11 cellular contexts compared by ENCODE assay signal in genomic region chr3:135007622-135008021, GRCh38.
"Had no signal": no experiment of that assay in that cellular context is flagged by ENCODE, and none has a peak within 500 bp of the region (broad histone marks: within the 10 kb centered on the region; RNA-seq: fewer than 3 reads in every experiment).

No MANE protein-coding gene starts in this region.

- DNase-seq: activated CD4-positive, alpha-beta T cell treated with anti-CD3 and anti-CD28 coated beads for 1 hour; activated CD4-positive, alpha-beta T cell treated with anti-CD3 and anti-CD28 coated beads, Interleukin-2, amount 50 U/mL, for 48 hours; activated naive CD4-positive, alpha-beta T cell treated with anti-CD3 and anti-CD28 coated beads, Interleukin-2, amount 10 ng/mL, durations not matched to agents 7 days and 5 days; glutamatergic neuron had no signal

- H3K4me1 ChIP-seq: ascending aorta, breast epithelium, prostate gland, suprapubic skin had no signal

- H3K36me3 ChIP-seq: ascending aorta, breast epithelium, prostate gland, suprapubic skin had no signal

- H3K27me3 ChIP-seq: ascending aorta, breast epithelium, suprapubic skin had no signal

- ATAC-seq: left lobe of liver, sciatic nerve had no signal

- H3K9me3 ChIP-seq: ascending aorta, breast epithelium, prostate gland, suprapubic skin had no signal

- H3K4me3 ChIP-seq: ascending aorta, breast epithelium, prostate gland, suprapubic skin had no signal

- H3K27ac ChIP-seq: ascending aorta, breast epithelium, prostate gland, suprapubic skin, VCaP had no signal
